ENCODE assay signal across 8 cellular contexts in the genomic region with DNA sequence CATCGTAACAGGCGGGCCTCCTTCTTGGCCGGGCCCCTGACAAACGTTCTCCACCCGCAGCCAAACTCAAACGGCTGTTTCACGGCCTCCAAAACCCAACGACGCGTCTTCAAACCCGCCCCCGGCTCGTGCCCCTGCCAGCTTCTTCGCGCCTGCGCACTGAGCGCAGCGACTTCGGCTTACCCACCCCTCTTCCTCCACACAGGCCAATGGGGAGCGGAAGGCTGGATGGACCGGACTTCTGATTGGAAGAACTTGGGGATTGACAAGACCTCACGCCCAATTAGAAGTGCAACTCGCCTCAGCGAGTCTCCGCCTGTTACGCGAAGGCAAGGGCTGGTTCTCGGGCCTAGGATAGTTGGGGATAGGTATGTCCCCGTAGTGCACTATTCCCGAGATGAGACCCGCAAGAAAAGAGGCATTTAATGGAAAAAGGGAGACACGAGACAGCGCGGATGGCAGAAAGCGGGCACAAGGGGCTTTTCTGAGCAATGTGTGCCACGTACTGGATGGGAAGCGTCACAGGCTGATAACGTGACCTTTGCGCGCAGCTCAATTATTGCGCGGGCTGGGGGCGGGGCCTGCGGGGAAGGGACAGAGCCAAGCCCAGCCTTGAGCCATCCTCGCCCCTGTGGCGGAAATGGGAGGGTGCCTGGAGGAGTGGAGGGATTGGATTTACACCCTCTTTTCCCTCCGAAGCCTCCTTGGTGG. TPM values are rescaled to one million over a fixed set of nuclear protein-coding genes. Genes with fewer than 3 reads are reported as not detected.
DNase-seq lines count a peak whose midpoint lies in the region; ATAC-seq and TF ChIP-seq lines count a peak whose summit lies in the region.

A gene (minus strand): TSS at position 111 of the 711 bp plus-strand sequence. CDS start 108 bp downstream, at position 3.

- peak within 1 kb of the TSS; percentile 73 for H3K4me3 ChIP-seq in colonic mucosa

- ATAC-seq in GM19328 (IDR thresholded peaks at IDR 0.05; ENCODE audit: unreplicated experiment) (peak; percentile 97), HG03469 (IDR thresholded peaks at IDR 0.05; ENCODE audit: unreplicated experiment) (peak; percentile 92)

- no peaks in the 10 kb centered on the region for H3K36me3 ChIP-seq in colonic mucosa

- H3K27ac ChIP-seq in colonic mucosa, result peak within 1 kb of the TSS; percentile 97
- H3K27ac ChIP-seq in layer of hippocampus (ENCODE audit: low read depth, low read length), result peak within 1 kb of the TSS; percentile 100

- H3K4me1 ChIP-seq in colonic mucosa, result no peaks in the 10 kb centered on the region

- H3K9me3 ChIP-seq in colonic mucosa, result no peaks in the 10 kb centered on the region

- DNase-seq in C1 segment of cervical spinal cord (lab: John Stamatoyannopoulos, UW) (peak; percentile 94 to 100 (median 99)), NCI-H526 (lab: John Stamatoyannopoulos, UW) (peak; percentile 99), colonic mucosa (peak; percentile 99)
- DNase-seq in activated CD4-positive, alpha-beta T cell treated with anti-CD3 and anti-CD28 coated beads for 48 hours, result peak; percentile 98
- DNase-seq in stimulated activated CD4-positive, alpha-beta T cell treated with anti-CD3 and anti-CD28 coated beads, Interleukin-1b, Interleukin-23, amount 100 ng/mL, for 4 hours (ENCODE audit: low read depth in 2 of 2), result peak; percentile 91 to 95

- TF ChIP-seq CTCF in colonic mucosa (IDR thresholded peaks at IDR 0.05), result no peak

- H3K9ac ChIP-seq in colonic mucosa (ENCODE audit: low read depth in 2 of 2, low read length in 2 of 2), result peak within 1 kb of the TSS; percentile 72 to 97

- no peaks in the 10 kb centered on the region for H3K27me3 ChIP-seq in colonic mucosa
- H3K27me3 ChIP-seq in layer of hippocampus (ENCODE audit: control insufficient read depth, insufficient read depth, low read length), result no peaks in the 10 kb centered on the region

- intact Hi-C loops in colonic mucosa (cut with DNase I), result no loop called here

RNA-seq across cellular contexts. Expression of the gene that starts here (rescaled TPM):
- total RNA-seq in colonic mucosa, result 100 to 1,000 TPM; 158 to 190 TPM

Comparison
In these comparisons a context has a peak if more than half of its experiments do, and no peak if none do; other contexts are left out.
1. Peak in every context shown above with its lines: DNase-seq, ATAC-seq, H3K4me3 ChIP-seq and H3K27ac ChIP-seq.